1 cellular context compared by ENCODE assay signal in the genomic region with DNA sequence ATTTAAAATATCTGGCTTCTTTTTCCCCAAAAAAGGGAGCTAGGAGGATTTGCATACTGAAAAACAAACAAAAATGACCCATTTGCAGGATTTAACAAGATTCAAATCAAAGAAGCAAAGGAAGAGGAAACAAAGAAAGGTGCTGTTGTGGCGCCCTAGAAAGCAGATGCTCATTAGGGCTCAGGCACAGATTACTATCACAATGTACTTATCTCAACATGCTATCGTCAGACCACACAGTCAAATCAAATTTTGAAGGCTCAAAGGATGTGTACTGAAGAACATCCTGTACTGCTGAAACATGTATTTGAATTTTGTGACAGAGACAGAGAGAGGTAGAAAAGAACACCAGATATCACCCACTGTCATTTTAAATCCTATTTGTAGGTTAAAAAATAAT.
TF ChIP-seq lines count a peak whose summit lies in the region.

No MANE protein-coding gene starts in this region.

TF ChIP-seq in WTC11, 78 proteins besides CTCF, POLR2A, EP300 and RAD21 (continued from another document):
- TF ChIP-seq, protein P1, sequence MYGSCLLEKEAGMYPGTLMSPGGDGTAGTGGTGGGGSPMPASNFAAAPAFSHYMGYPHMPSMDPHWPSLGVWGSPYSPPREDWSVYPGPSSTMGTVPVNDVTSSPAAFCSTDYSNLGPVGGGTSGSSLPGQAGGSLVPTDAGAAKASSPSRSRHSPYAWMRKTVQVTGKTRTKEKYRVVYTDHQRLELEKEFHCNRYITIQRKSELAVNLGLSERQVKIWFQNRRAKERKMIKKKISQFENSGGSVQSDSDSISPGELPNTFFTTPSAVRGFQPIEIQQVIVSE (CRISPR knock-in tag; IDR thresholded peaks at IDR 0.05; ENCODE audit: borderline replicate concordance): no peak
- no peak for TF ChIP-seq ELF4 (CRISPR knock-in tag; IDR thresholded peaks at IDR 0.05; ENCODE audit: low read depth)
- TF ChIP-seq, protein P2, sequence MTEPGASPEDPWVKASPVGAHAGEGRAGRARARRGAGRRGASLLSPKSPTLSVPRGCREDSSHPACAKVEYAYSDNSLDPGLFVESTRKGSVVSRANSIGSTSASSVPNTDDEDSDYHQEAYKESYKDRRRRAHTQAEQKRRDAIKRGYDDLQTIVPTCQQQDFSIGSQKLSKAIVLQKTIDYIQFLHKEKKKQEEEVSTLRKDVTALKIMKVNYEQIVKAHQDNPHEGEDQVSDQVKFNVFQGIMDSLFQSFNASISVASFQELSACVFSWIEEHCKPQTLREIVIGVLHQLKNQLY (CRISPR knock-in tag; IDR thresholded peaks at IDR 0.05): no peak
- TF ChIP-seq, protein P3, sequence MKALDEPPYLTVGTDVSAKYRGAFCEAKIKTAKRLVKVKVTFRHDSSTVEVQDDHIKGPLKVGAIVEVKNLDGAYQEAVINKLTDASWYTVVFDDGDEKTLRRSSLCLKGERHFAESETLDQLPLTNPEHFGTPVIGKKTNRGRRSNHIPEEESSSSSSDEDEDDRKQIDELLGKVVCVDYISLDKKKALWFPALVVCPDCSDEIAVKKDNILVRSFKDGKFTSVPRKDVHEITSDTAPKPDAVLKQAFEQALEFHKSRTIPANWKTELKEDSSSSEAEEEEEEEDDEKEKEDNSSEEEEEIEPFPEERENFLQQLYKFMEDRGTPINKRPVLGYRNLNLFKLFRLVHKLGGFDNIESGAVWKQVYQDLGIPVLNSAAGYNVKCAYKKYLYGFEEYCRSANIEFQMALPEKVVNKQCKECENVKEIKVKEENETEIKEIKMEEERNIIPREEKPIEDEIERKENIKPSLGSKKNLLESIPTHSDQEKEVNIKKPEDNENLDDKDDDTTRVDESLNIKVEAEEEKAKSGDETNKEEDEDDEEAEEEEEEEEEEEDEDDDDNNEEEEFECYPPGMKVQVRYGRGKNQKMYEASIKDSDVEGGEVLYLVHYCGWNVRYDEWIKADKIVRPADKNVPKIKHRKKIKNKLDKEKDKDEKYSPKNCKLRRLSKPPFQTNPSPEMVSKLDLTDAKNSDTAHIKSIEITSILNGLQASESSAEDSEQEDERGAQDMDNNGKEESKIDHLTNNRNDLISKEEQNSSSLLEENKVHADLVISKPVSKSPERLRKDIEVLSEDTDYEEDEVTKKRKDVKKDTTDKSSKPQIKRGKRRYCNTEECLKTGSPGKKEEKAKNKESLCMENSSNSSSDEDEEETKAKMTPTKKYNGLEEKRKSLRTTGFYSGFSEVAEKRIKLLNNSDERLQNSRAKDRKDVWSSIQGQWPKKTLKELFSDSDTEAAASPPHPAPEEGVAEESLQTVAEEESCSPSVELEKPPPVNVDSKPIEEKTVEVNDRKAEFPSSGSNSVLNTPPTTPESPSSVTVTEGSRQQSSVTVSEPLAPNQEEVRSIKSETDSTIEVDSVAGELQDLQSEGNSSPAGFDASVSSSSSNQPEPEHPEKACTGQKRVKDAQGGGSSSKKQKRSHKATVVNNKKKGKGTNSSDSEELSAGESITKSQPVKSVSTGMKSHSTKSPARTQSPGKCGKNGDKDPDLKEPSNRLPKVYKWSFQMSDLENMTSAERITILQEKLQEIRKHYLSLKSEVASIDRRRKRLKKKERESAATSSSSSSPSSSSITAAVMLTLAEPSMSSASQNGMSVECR (CRISPR knock-in tag; IDR thresholded peaks at IDR 0.05; ENCODE audit: borderline replicate concordance): no peak
- no peak for TF ChIP-seq IRF2 (CRISPR knock-in tag; IDR thresholded peaks at IDR 0.05; ENCODE audit: borderline replicate concordance, low read depth)
- no peak for TF ChIP-seq OVOL2 (CRISPR knock-in tag; IDR thresholded peaks at IDR 0.05; ENCODE audit: borderline replicate concordance)
- no peak for TF ChIP-seq PRRX2 (CRISPR knock-in tag; IDR thresholded peaks at IDR 0.05)
- TF ChIP-seq, protein P4, sequence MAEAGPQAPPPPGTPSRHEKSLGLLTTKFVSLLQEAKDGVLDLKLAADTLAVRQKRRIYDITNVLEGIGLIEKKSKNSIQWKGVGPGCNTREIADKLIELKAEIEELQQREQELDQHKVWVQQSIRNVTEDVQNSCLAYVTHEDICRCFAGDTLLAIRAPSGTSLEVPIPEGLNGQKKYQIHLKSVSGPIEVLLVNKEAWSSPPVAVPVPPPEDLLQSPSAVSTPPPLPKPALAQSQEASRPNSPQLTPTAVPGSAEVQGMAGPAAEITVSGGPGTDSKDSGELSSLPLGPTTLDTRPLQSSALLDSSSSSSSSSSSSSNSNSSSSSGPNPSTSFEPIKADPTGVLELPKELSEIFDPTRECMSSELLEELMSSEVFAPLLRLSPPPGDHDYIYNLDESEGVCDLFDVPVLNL (CRISPR knock-in tag; IDR thresholded peaks at IDR 0.05; ENCODE audit: borderline replicate concordance, low read depth): no peak
- TF ChIP-seq MYBL2 (CRISPR knock-in tag; IDR thresholded peaks at IDR 0.05): no peak
- TF ChIP-seq, protein P5, sequence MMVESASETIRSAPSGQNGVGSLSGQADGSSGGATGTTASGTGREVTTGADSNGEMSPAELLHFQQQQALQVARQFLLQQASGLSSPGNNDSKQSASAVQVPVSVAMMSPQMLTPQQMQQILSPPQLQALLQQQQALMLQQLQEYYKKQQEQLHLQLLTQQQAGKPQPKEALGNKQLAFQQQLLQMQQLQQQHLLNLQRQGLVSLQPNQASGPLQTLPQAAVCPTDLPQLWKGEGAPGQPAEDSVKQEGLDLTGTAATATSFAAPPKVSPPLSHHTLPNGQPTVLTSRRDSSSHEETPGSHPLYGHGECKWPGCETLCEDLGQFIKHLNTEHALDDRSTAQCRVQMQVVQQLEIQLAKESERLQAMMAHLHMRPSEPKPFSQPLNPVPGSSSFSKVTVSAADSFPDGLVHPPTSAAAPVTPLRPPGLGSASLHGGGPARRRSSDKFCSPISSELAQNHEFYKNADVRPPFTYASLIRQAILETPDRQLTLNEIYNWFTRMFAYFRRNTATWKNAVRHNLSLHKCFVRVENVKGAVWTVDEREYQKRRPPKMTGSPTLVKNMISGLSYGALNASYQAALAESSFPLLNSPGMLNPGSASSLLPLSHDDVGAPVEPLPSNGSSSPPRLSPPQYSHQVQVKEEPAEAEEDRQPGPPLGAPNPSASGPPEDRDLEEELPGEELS (CRISPR knock-in tag; IDR thresholded peaks at IDR 0.05): no peak
- TF ChIP-seq, protein P6, sequence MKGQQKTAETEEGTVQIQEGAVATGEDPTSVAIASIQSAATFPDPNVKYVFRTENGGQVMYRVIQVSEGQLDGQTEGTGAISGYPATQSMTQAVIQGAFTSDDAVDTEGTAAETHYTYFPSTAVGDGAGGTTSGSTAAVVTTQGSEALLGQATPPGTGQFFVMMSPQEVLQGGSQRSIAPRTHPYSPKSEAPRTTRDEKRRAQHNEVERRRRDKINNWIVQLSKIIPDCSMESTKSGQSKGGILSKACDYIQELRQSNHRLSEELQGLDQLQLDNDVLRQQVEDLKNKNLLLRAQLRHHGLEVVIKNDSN (CRISPR knock-in tag; IDR thresholded peaks at IDR 0.05): no peak
- TF ChIP-seq, protein P7, sequence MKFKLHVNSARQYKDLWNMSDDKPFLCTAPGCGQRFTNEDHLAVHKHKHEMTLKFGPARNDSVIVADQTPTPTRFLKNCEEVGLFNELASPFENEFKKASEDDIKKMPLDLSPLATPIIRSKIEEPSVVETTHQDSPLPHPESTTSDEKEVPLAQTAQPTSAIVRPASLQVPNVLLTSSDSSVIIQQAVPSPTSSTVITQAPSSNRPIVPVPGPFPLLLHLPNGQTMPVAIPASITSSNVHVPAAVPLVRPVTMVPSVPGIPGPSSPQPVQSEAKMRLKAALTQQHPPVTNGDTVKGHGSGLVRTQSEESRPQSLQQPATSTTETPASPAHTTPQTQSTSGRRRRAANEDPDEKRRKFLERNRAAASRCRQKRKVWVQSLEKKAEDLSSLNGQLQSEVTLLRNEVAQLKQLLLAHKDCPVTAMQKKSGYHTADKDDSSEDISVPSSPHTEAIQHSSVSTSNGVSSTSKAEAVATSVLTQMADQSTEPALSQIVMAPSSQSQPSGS (CRISPR knock-in tag; IDR thresholded peaks at IDR 0.05; ENCODE audit: borderline replicate concordance, low read depth): no peak
